In the genomic region with DNA sequence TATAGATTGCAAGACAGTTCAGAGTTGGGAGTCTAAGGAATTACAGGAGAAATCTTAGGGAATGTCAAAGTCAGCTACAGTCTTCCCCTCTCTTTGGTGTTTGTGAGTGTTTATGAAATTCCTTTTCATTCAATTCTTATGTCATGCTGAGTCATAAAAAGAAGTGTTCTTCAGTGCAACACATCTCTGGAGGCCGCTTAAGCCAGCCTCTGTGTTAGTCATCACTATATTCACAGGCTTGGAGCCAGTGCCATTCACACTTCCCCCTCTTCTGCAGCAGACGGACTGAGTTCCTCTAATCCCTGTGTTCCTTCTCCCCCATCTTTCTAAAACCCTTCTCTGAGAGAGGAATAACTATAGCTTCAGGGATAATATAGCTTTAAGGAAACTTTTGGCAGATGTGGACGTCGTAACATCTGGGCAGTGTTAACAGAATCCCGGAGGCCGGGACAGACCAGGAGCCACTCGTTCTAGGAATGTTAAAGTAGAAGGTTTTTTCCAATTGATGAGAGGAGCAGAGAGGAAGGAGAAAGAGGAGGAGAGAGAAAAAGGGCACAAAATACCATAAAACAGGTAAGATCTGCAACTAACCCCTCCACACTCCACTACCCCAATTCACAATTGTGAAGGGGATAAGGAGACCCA, we compare ENCODE assay signal across 8 cellular contexts. TPM values are rescaled to one million over a fixed set of nuclear protein-coding genes. Genes with fewer than 3 reads are reported as not detected.
DNase-seq lines count a peak whose midpoint lies in the region; ATAC-seq and TF ChIP-seq lines count a peak whose summit lies in the region.

SRPX2 (plus strand) TSS at position 257 of the 645 bp plus-strand sequence. CDS start 2,124 bp downstream, outside the sequence.

- H3K27ac Mint-ChIP-seq in effector memory CD8-positive, alpha-beta T cell, result no peak within 1 kb of the TSS

- H3K27me3 Mint-ChIP-seq in effector memory CD8-positive, alpha-beta T cell, result peaks cover 21 to 31% of the 10 kb centered on the region in 2 donors

- intact Hi-C loops in left ventricle myocardium superior (cut with micrococcal nuclease), result no loop called here

- ATAC-seq in left ventricle myocardium superior, result peak; percentile 90
- ATAC-seq in effector memory CD8-positive, alpha-beta T cell (replicated peaks), result no peak

- H3K9me3 ChIP-seq in HAP-1, result no peaks in the 10 kb centered on the region
- H3K9me3 ChIP-seq in suprapubic skin, result no peaks in the 10 kb centered on the region

- H3K27me3 ChIP-seq in HAP-1 (ENCODE audit: low read depth), result no peaks in the 10 kb centered on the region
- H3K27me3 ChIP-seq in suprapubic skin, result no peaks in the 10 kb centered on the region

- H3K4me3 Mint-ChIP-seq in effector memory CD8-positive, alpha-beta T cell, result no peak within 1 kb of the TSS

- H3K27ac ChIP-seq in suprapubic skin, result no peak within 1 kb of the TSS

- no peaks in the 10 kb centered on the region for H3K36me3 Mint-ChIP-seq in effector memory CD8-positive, alpha-beta T cell (ENCODE audit: insufficient read depth)

- in situ Hi-C loops in HAP-1 (cut with MboI; ENCODE audit: low sequenced_read_pairs), result no loop called here

- TF ChIP-seq POLR2A in suprapubic skin (IDR thresholded peaks at IDR 0.05), result peak in 1 of 2 donors; percentile 32

- H3K36me3 ChIP-seq in HAP-1 (replicated peaks) (no peaks in the 10 kb centered on the region), suprapubic skin (no peaks in the 10 kb centered on the region)

- H3K4me3 ChIP-seq in HAP-1 (no peak within 1 kb of the TSS), suprapubic skin (peak within 1 kb of the TSS; percentile 23)

- no peaks in the 10 kb centered on the region for H3K9me3 Mint-ChIP-seq in effector memory CD8-positive, alpha-beta T cell

- no peak for TF ChIP-seq CTCF in suprapubic skin (IDR thresholded peaks at IDR 0.05)

- whole genome bisulfite sequencing in suprapubic skin, result 34% methylated on average over 7 of the region's 7 CpGs

- H3K4me1 ChIP-seq in HAP-1 (peaks cover 10% of the 10 kb centered on the region), suprapubic skin (peaks cover 18% of the 10 kb centered on the region)

- TF ChIP-seq EP300 in suprapubic skin (IDR thresholded peaks at IDR 0.05), result no peak

- DNase-seq in HAP-1 (ENCODE audit: low spot score in 2 of 2) (peak; percentile 34 to 56), SW480 (ENCODE audit: low spot score) (peak; percentile 49), left ventricle myocardium superior (peak; percentile 36), suprapubic skin (ENCODE audit: low spot score in 2 of 2) (no peak)
- DNase-seq in effector CD4-positive, alpha-beta T cell, result no peak
- DNase-seq in stimulated activated CD4-positive, alpha-beta T cell treated with anti-CD3 and anti-CD28 coated beads, Interleukin-4, amount 100 ng/mL, for 1 hour, result no peak
- no peak for DNase-seq in effector memory CD8-positive, alpha-beta T cell
- no peak for DNase-seq in activated CD4-positive, alpha-beta T cell treated with anti-CD3 and anti-CD28 coated beads, Interleukin-2, amount 50 U/mL, for 4 hours

- H3K4me1 Mint-ChIP-seq in effector memory CD8-positive, alpha-beta T cell (ENCODE audit: low read depth in 2 of 2), result no peaks in the 10 kb centered on the region

RNA-seq across cellular contexts. Expression of gene SRPX2, which starts in this region (rescaled TPM):
- total RNA-seq in left ventricle myocardium superior (9.5 TPM), suprapubic skin (10 to 100 TPM in 1 of 4 donors, 1 to 10 TPM in 3; 2.8 to 15.2 (median 7.5) TPM)

Comparison
In these comparisons a context has a peak if more than half of its experiments do, and no peak if none do; other contexts are left out.
1. DNase-seq: peak in HAP-1 (2 of 2), SW480 (single experiment) and left ventricle myocardium superior (single experiment); none in suprapubic skin (0 of 2), effector CD4-positive, alpha-beta T cell (single experiment), stimulated activated CD4-positive, alpha-beta T cell treated with anti-CD3 and anti-CD28 coated beads, Interleukin-4, amount 100 ng/mL, for 1 hour (single experiment), effector memory CD8-positive, alpha-beta T cell (0 of 3) and activated CD4-positive, alpha-beta T cell treated with anti-CD3 and anti-CD28 coated beads, Interleukin-2, amount 50 U/mL, for 4 hours (0 of 2).